Comparison of ENCODE assay signal across 1 cellular context in the genomic region with DNA sequence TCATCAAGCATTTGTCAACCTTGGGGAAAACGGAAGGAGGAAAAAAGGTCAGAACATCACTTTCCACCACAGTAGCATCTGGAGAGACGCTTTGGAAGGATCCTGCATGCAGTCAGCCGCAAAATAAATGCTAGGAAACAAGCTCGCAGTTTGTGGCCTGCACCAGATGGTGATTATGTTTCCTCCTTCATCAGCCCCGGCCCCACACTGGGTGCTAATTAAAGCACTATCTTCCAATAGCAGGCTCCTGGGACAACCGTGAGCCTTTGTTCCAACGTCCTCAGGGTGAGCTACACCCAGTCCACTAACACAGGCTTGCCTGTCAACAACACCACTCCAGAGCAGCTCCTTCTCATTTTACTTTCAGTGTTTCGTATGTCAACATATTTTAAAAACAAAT.
TF ChIP-seq lines count a peak whose summit lies in the region.

No MANE protein-coding gene starts in this region.

TF ChIP-seq in K562, 482 proteins besides CTCF, POLR2A, EP300 and RAD21 (continued from another document):
- TF ChIP-seq, protein P1, sequence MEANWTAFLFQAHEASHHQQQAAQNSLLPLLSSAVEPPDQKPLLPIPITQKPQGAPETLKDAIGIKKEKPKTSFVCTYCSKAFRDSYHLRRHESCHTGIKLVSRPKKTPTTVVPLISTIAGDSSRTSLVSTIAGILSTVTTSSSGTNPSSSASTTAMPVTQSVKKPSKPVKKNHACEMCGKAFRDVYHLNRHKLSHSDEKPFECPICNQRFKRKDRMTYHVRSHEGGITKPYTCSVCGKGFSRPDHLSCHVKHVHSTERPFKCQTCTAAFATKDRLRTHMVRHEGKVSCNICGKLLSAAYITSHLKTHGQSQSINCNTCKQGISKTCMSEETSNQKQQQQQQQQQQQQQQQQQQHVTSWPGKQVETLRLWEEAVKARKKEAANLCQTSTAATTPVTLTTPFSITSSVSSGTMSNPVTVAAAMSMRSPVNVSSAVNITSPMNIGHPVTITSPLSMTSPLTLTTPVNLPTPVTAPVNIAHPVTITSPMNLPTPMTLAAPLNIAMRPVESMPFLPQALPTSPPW (CRISPR knock-in tag; IDR thresholded peaks at IDR 0.05) = peak; percentile 12; the same call in 1 of the 2 replicates
- peak; percentile 16 for TF ChIP-seq PRDM10 (IDR thresholded peaks at IDR 0.05; ENCODE audit: partially characterized antibody)
- TF ChIP-seq CHD2 (IDR thresholded peaks at IDR 0.05; ENCODE audit: low read depth, low read length) = no peak
- TF ChIP-seq, protein P2, sequence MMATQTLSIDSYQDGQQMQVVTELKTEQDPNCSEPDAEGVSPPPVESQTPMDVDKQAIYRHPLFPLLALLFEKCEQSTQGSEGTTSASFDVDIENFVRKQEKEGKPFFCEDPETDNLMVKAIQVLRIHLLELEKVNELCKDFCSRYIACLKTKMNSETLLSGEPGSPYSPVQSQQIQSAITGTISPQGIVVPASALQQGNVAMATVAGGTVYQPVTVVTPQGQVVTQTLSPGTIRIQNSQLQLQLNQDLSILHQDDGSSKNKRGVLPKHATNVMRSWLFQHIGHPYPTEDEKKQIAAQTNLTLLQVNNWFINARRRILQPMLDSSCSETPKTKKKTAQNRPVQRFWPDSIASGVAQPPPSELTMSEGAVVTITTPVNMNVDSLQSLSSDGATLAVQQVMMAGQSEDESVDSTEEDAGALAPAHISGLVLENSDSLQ (IDR thresholded peaks at IDR 0.05) = peak; percentile 33; the same call in 1 of the 2 replicates
- no peak for TF ChIP-seq ZNF217 (CRISPR knock-in tag; IDR thresholded peaks at IDR 0.05)
- TF ChIP-seq RNF2 (IDR thresholded peaks at IDR 0.05) = peak; percentile 42; the same call in 1 of the 2 replicates
- TF ChIP-seq, protein P3, sequence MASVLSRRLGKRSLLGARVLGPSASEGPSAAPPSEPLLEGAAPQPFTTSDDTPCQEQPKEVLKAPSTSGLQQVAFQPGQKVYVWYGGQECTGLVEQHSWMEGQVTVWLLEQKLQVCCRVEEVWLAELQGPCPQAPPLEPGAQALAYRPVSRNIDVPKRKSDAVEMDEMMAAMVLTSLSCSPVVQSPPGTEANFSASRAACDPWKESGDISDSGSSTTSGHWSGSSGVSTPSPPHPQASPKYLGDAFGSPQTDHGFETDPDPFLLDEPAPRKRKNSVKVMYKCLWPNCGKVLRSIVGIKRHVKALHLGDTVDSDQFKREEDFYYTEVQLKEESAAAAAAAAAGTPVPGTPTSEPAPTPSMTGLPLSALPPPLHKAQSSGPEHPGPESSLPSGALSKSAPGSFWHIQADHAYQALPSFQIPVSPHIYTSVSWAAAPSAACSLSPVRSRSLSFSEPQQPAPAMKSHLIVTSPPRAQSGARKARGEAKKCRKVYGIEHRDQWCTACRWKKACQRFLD (CRISPR knock-in tag; IDR thresholded peaks at IDR 0.05) = peak; percentile 57; the same call in 1 of the 2 replicates
- TF ChIP-seq CXXC5 (CRISPR knock-in tag; IDR thresholded peaks at IDR 0.05) = peak; percentile 35
- no peak for TF ChIP-seq FOXP1 (CRISPR knock-in tag; IDR thresholded peaks at IDR 0.05)
- TF ChIP-seq STAT5A (IDR thresholded peaks at IDR 0.05; ENCODE audit: borderline replicate concordance, low read length) = peak; percentile 57; the same call in 1 of the 2 replicates
- TF ChIP-seq POLR2AphosphoS5 (IDR thresholded peaks at IDR 0.05; ENCODE audit: control insufficient read depth, insufficient read depth, low read depth, low read length) = peak; percentile 58
- TF ChIP-seq TEAD4 (IDR thresholded peaks at IDR 0.05; ENCODE audit: low read length) = peak; percentile 83
- no peak for TF ChIP-seq TEAD4 (CRISPR knock-in tag; IDR thresholded peaks at IDR 0.05; ENCODE audit: borderline replicate concordance)
- TF ChIP-seq, protein P4, sequence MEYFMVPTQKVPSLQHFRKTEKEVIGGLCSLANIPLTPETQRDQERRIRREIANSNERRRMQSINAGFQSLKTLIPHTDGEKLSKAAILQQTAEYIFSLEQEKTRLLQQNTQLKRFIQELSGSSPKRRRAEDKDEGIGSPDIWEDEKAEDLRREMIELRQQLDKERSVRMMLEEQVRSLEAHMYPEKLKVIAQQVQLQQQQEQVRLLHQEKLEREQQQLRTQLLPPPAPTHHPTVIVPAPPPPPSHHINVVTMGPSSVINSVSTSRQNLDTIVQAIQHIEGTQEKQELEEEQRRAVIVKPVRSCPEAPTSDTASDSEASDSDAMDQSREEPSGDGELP (CRISPR knock-in tag; IDR thresholded peaks at IDR 0.05; ENCODE audit: borderline replicate concordance) = peak; percentile 44; the same call in 1 of the 2 replicates
- TF ChIP-seq BRCA1 (IDR thresholded peaks at IDR 0.05) = no peak
- no peak for TF ChIP-seq BRCA1 (CRISPR knock-in tag; IDR thresholded peaks at IDR 0.05)
- TF ChIP-seq, protein P5, sequence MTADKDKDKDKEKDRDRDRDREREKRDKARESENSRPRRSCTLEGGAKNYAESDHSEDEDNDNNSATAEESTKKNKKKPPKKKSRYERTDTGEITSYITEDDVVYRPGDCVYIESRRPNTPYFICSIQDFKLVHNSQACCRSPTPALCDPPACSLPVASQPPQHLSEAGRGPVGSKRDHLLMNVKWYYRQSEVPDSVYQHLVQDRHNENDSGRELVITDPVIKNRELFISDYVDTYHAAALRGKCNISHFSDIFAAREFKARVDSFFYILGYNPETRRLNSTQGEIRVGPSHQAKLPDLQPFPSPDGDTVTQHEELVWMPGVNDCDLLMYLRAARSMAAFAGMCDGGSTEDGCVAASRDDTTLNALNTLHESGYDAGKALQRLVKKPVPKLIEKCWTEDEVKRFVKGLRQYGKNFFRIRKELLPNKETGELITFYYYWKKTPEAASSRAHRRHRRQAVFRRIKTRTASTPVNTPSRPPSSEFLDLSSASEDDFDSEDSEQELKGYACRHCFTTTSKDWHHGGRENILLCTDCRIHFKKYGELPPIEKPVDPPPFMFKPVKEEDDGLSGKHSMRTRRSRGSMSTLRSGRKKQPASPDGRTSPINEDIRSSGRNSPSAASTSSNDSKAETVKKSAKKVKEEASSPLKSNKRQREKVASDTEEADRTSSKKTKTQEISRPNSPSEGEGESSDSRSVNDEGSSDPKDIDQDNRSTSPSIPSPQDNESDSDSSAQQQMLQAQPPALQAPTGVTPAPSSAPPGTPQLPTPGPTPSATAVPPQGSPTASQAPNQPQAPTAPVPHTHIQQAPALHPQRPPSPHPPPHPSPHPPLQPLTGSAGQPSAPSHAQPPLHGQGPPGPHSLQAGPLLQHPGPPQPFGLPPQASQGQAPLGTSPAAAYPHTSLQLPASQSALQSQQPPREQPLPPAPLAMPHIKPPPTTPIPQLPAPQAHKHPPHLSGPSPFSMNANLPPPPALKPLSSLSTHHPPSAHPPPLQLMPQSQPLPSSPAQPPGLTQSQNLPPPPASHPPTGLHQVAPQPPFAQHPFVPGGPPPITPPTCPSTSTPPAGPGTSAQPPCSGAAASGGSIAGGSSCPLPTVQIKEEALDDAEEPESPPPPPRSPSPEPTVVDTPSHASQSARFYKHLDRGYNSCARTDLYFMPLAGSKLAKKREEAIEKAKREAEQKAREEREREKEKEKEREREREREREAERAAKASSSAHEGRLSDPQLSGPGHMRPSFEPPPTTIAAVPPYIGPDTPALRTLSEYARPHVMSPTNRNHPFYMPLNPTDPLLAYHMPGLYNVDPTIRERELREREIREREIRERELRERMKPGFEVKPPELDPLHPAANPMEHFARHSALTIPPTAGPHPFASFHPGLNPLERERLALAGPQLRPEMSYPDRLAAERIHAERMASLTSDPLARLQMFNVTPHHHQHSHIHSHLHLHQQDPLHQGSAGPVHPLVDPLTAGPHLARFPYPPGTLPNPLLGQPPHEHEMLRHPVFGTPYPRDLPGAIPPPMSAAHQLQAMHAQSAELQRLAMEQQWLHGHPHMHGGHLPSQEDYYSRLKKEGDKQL (CRISPR knock-in tag; IDR thresholded peaks at IDR 0.05; ENCODE audit: borderline replicate concordance) = no peak
- peak; percentile 66 for TF ChIP-seq GATA2 (CRISPR knock-in tag; IDR thresholded peaks at IDR 0.05)
- no peak for TF ChIP-seq NRF1 (conservative IDR thresholded peaks at IDR 0.05 in 1 of 2, IDR thresholded peaks at IDR 0.05 in 1 of 2)
- no peak for TF ChIP-seq ARID4B (CRISPR knock-in tag; IDR thresholded peaks at IDR 0.05)
- TF ChIP-seq THRAP3 (IDR thresholded peaks at IDR 0.05; ENCODE audit: borderline replicate concordance) = no peak
- TF ChIP-seq TBP (optimal IDR thresholded peaks at IDR 0.05; ENCODE audit: low read depth, low read length) = peak; percentile 32
- no peak for TF ChIP-seq CSDE1 (IDR thresholded peaks at IDR 0.05)
- TF ChIP-seq KDM5B (IDR thresholded peaks at IDR 0.05; ENCODE audit: insufficient replicate concordance, low read depth, low read length) = peak; percentile 33
- TF ChIP-seq ZFX (CRISPR knock-in tag; IDR thresholded peaks at IDR 0.05) = peak; percentile 40; the same call in 1 of the 2 replicates
- no peak for TF ChIP-seq SETDB1 (IDR thresholded peaks at IDR 0.05; ENCODE audit: low read length)
- 0 out of 2 replicates have a peak, but pooled peaks have one; percentile 29 for TF ChIP-seq ETV5 (CRISPR knock-in tag; IDR thresholded peaks at IDR 0.05; ENCODE audit: low read depth)
- peak; percentile 63 for TF ChIP-seq TAL1 (IDR thresholded peaks at IDR 0.05)
- peak; percentile 74 for TF ChIP-seq ARID1B (IDR thresholded peaks at IDR 0.05)
- peak; percentile 35; the same call in 1 of the 2 replicates for TF ChIP-seq BHLHE40 (IDR thresholded peaks at IDR 0.05; ENCODE audit: low read length)
- TF ChIP-seq FOXK2 (conservative IDR thresholded peaks at IDR 0.05 in 1 of 2, IDR thresholded peaks at IDR 0.05 in 1 of 2; ENCODE audit: low read depth in 2 of 2) = peak in 1 of 2 experiments; percentile 41; a peak in 1 of 4 replicates
- peak in 1 of 2 experiments; percentile 25; a peak in 1 of 3 replicates for TF ChIP-seq CBX3 (IDR thresholded peaks at IDR 0.05; ENCODE audit: borderline replicate concordance in 1 of 2, low read length in 2 of 2)
- TF ChIP-seq ZNF766 (CRISPR knock-in tag; conservative IDR thresholded peaks at IDR 0.05) = no peak
- no peak for TF ChIP-seq KDM1A (IDR thresholded peaks at IDR 0.05)
